9 cellular contexts compared by ENCODE assay signal in genomic region chr10:9215121-9215520, GRCh38.
"Had no signal": no experiment of that assay in that cellular context is flagged by ENCODE, and none has a peak within 500 bp of the region (broad histone marks: within the 10 kb centered on the region; RNA-seq: fewer than 3 reads in every experiment).

No MANE protein-coding gene starts in this region.

- H2AFZ ChIP-seq: GM23248, GM23338 had no signal

- H3K9ac ChIP-seq: GM23248 had no signal

- H3K4me3 Mint-ChIP-seq: GM23338, H9, HFFc6 had no signal

- H3K4me3 ChIP-seq: GM23248, GM23338, HAP-1 had no signal

- H3K27ac Mint-ChIP-seq: GM23338, H9, HFFc6 had no signal

- H3K27ac ChIP-seq: GM23248 had no signal

- H3K9me3 Mint-ChIP-seq: GM23338, H9, HFFc6 had no signal

- H3K4me2 ChIP-seq: GM23338 had no signal

- H3K4me1 Mint-ChIP-seq: H9 had no signal

- H3K9me3 ChIP-seq: HAP-1 had no signal

- DNase-seq: GM23248, GOT3, H7, H9, HCEC 1CT, HFFc6 had no signal

- ATAC-seq: GM23338, HCT116 had no signal

- H3K36me3 ChIP-seq: HAP-1 had no signal

- H3K4me1 ChIP-seq: HAP-1 had no signal
